In the genomic region with DNA sequence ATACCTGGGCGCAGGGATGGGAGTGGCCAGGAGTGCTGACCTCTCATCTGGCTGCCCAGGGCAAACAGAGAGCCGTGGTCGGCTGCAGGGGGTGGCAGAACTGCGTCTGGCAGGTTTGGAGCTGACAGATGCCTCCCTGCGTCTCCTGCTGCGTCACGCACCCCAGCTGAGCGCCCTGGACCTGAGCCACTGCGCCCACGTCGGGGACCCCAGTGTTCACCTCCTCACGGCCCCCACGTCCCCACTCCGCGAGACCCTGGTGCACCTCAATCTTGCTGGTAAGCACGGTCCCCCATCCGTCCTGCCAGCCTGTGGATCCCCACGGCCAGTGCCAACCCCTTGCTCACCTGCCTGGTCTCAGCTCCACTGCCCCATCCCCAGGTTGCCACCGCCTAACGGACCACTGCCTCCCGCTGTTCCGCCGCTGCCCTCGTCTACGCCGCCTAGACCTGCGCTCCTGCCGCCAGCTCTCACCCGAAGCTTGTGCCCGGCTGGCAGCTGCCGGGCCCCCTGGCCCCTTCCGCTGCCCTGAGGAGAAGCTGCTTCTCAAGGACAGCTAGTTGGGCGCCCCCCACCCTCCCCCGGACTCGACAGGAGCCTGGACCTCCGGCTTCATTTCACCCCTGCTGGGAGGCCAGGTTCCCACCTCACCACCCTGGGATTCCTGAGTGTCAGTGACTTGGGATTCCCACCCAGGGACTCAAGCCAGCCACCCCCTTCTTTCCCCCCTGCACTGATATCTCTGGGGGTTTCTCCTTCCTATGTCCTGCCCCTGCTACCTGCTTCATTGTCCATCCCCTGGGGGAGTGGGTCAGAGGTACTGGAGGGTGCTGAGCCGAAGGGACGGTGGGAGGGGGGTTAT, we compare ENCODE assay signal across 18 cellular contexts. TPM values are rescaled to one million over a fixed set of nuclear protein-coding genes. Genes with fewer than 3 reads are reported as not detected.
DNase-seq lines count a peak whose midpoint lies in the region; ATAC-seq and TF ChIP-seq lines count a peak whose summit lies in the region.
"Had no signal": no experiment of that assay in that cellular context is flagged by ENCODE, and none has a peak within 500 bp of the region (broad histone marks: within the 10 kb centered on the region; RNA-seq: fewer than 3 reads in every experiment).

No MANE protein-coding gene starts in this region.

- WGBS in HUES64, result 78% methylated on average over 37 of the region's 38 CpGs
- 89 to 92% methylated on average over 14 to 15 of the region's 38 CpGs for WGBS in gastroesophageal sphincter (ENCODE audit: low coverage in 1 of 2), 2 donors

- peak overlapping the region; percentile 40; the same call in 1 of the 2 replicates for H3K9ac ChIP-seq in HUES64 (ENCODE audit: low read depth, low read length)

- H3K4me1 Mint-ChIP-seq in CD4-positive, CD25-positive, alpha-beta regulatory T cell, result peaks cover 0 to 32% (median 13%) of the 10 kb centered on the region in 4 donors
- H3K4me1 Mint-ChIP-seq in natural killer cell treated with Interleukin-12 subunit alpha and Interleukin-12 subunit beta and Interleukin-15 and Interleukin-18, amount 100 ng/mL, for 72 hours (ENCODE audit: low read depth in 2 of 2), result peaks cover 17 to 36% of the 10 kb centered on the region in 2 donors

- H3K27ac ChIP-seq in CD4-positive, CD25-positive, alpha-beta regulatory T cell (ENCODE audit: insufficient read depth, low read length, poor library complexity, severe bottlenecking), result no peak overlapping the region
- H3K27ac ChIP-seq in HUES64 (ENCODE audit: low read depth, low read length) (peak overlapping the region; percentile 88), gastroesophageal sphincter (peak overlapping the region in 3 of 4 donors; percentile 90 to 95 (median 94))
- H3K27ac ChIP-seq: foreskin keratinocyte had no signal

- H3K36me3 ChIP-seq in CD4-positive, CD25-positive, alpha-beta regulatory T cell (ENCODE audit: control insufficient read depth, insufficient read depth, low read length), result peaks cover 3% of the 10 kb centered on the region
- H3K36me3 ChIP-seq in HUES64 (ENCODE audit: insufficient read depth, low read length) (peaks cover 35% of the 10 kb centered on the region), gastroesophageal sphincter (peaks cover 0 to 36% of the 10 kb centered on the region in 2 donors)

- peaks cover 8% of the 10 kb centered on the region for H3K36me3 Mint-ChIP-seq in CD4-positive, CD25-positive, alpha-beta regulatory T cell
- H3K36me3 Mint-ChIP-seq in natural killer cell treated with Interleukin-12 subunit alpha and Interleukin-12 subunit beta and Interleukin-15 and Interleukin-18, amount 100 ng/mL, for 72 hours, result peaks cover 5% of the 10 kb centered on the region

- H3K27me3 ChIP-seq in CD4-positive, CD25-positive, alpha-beta regulatory T cell (ENCODE audit: control insufficient read depth, insufficient read depth, low read length), result no peaks in the 10 kb centered on the region
- no peaks in the 10 kb centered on the region for H3K27me3 ChIP-seq in HUES64 (ENCODE audit: insufficient read depth, low read length)
- no peaks in the 10 kb centered on the region for H3K27me3 ChIP-seq in gastroesophageal sphincter
- H3K27me3 ChIP-seq: brain microvascular endothelial cell, foreskin keratinocyte had no signal

- ATAC-seq in CD4-positive, CD25-positive, alpha-beta regulatory T cell (ENCODE audit: low read depth in 2 of 2), result no peak
- ATAC-seq in gastroesophageal sphincter, result no peak
- no peak for ATAC-seq in natural killer cell treated with Interleukin-12 subunit alpha and Interleukin-12 subunit beta and Interleukin-15 and Interleukin-18, amount 100 ng/mL, for 72 hours
- no peak for ATAC-seq in HG03342 (IDR thresholded peaks at IDR 0.05; ENCODE audit: unreplicated experiment)
- ATAC-seq in GM18907 (IDR thresholded peaks at IDR 0.05; ENCODE audit: unreplicated experiment), result no peak
- ATAC-seq in HG03159 (IDR thresholded peaks at IDR 0.05; ENCODE audit: unreplicated experiment), result no peak
- ATAC-seq: foreskin keratinocyte, GM12878 had no signal

- H3K4me3 ChIP-seq in CD4-positive, CD25-positive, alpha-beta regulatory T cell (ENCODE audit: low read depth, low read length), result no peak overlapping the region
- H3K4me3 ChIP-seq in HUES64 (ENCODE audit: low read length) (no peak overlapping the region), gastroesophageal sphincter (no peak overlapping the region)
- H3K4me3 ChIP-seq: GM12878 had no signal

- DNase-seq in CD4-positive, CD25-positive, alpha-beta regulatory T cell, result no peak
- no peak for DNase-seq in natural killer cell treated with Interleukin-12 subunit alpha and Interleukin-12 subunit beta and Interleukin-15 and Interleukin-18, amount 100 ng/mL, for 72 hours (ENCODE audit: low spot score)
- no peak for DNase-seq in T-helper 9 cell
- DNase-seq: activated CD8-positive, alpha-beta memory T cell treated with anti-CD3 and anti-CD28 coated beads, Interleukin-2, amount 50 U/mL, for 4 hours; activated naive CD4-positive, alpha-beta T cell treated with anti-CD3 and anti-CD28 coated beads, Interleukin-2, amount 10 ng/mL, durations not matched to agents 7 days and 5 days; brain microvascular endothelial cell; COR-L47; effector CD8-positive, alpha-beta T cell; foreskin keratinocyte; HCEC 1CT; KG1; NCI-H1105 treated with DMSO at 0.1 percent for 48 hours had no signal

- TF ChIP-seq EP300 in gastroesophageal sphincter (IDR thresholded peaks at IDR 0.05), result no peak

- TF ChIP-seq POLR2A in gastroesophageal sphincter (IDR thresholded peaks at IDR 0.05), result no peak

- no peaks in the 10 kb centered on the region for H3K27me3 Mint-ChIP-seq in CD4-positive, CD25-positive, alpha-beta regulatory T cell
- H3K27me3 Mint-ChIP-seq in natural killer cell treated with Interleukin-12 subunit alpha and Interleukin-12 subunit beta and Interleukin-15 and Interleukin-18, amount 100 ng/mL, for 72 hours, result no peaks in the 10 kb centered on the region
- H3K27me3 Mint-ChIP-seq: activated naive CD4-positive, alpha-beta T cell treated with anti-CD3 and anti-CD28 coated beads, Interleukin-2, amount 10 ng/mL, durations not matched to agents 7 days and 5 days had no signal

- H3K9me3 Mint-ChIP-seq in CD4-positive, CD25-positive, alpha-beta regulatory T cell, result no peaks in the 10 kb centered on the region
- no peaks in the 10 kb centered on the region for H3K9me3 Mint-ChIP-seq in natural killer cell treated with Interleukin-12 subunit alpha and Interleukin-12 subunit beta and Interleukin-15 and Interleukin-18, amount 100 ng/mL, for 72 hours
- H3K9me3 Mint-ChIP-seq: activated naive CD4-positive, alpha-beta T cell treated with anti-CD3 and anti-CD28 coated beads, Interleukin-2, amount 10 ng/mL, durations not matched to agents 7 days and 5 days had no signal

- no peaks in the 10 kb centered on the region for H3K9me3 ChIP-seq in CD4-positive, CD25-positive, alpha-beta regulatory T cell (ENCODE audit: control insufficient read depth in 2 of 2, low read length in 2 of 2)
- no peaks in the 10 kb centered on the region for H3K9me3 ChIP-seq in HUES64 (ENCODE audit: insufficient read depth, low read depth, low read length)
- H3K9me3 ChIP-seq in gastroesophageal sphincter, result no peaks in the 10 kb centered on the region

- TF ChIP-seq CTCF in gastroesophageal sphincter (IDR thresholded peaks at IDR 0.05), result no peak

- H3K4me3 Mint-ChIP-seq in CD4-positive, CD25-positive, alpha-beta regulatory T cell, result peak overlapping the region in 3 of 4 donors; percentile 47 to 86 (median 82)
- H3K4me3 Mint-ChIP-seq in natural killer cell treated with Interleukin-12 subunit alpha and Interleukin-12 subunit beta and Interleukin-15 and Interleukin-18, amount 100 ng/mL, for 72 hours, result peak overlapping the region; percentile 17
- H3K4me3 Mint-ChIP-seq: activated naive CD4-positive, alpha-beta T cell treated with anti-CD3 and anti-CD28 coated beads, Interleukin-2, amount 10 ng/mL, durations not matched to agents 7 days and 5 days had no signal

- peak overlapping the region in 1 of 3 donors; percentile 56 for H3K27ac Mint-ChIP-seq in CD4-positive, CD25-positive, alpha-beta regulatory T cell
- peak overlapping the region in 1 of 2 donors; percentile 72 for H3K27ac Mint-ChIP-seq in natural killer cell treated with Interleukin-12 subunit alpha and Interleukin-12 subunit beta and Interleukin-15 and Interleukin-18, amount 100 ng/mL, for 72 hours
- H3K27ac Mint-ChIP-seq: activated naive CD4-positive, alpha-beta T cell treated with anti-CD3 and anti-CD28 coated beads, Interleukin-2, amount 10 ng/mL, durations not matched to agents 7 days and 5 days had no signal

- peaks cover 32% of the 10 kb centered on the region for H3K4me1 ChIP-seq in CD4-positive, CD25-positive, alpha-beta regulatory T cell (ENCODE audit: control insufficient read depth, insufficient read depth, low read length, poor library complexity, severe bottlenecking)
- H3K4me1 ChIP-seq in HUES64 (ENCODE audit: insufficient read depth, low read length) (peaks cover 20% of the 10 kb centered on the region), gastroesophageal sphincter (peaks cover 0 to 49% (median 25%) of the 10 kb centered on the region in 3 donors)

RNA-seq across cellular contexts. Expression of gene ORAI3, which starts 2.0 kb away (rescaled TPM):
- total RNA-seq in CD4-positive, CD25-positive, alpha-beta regulatory T cell, result 7.7 TPM
- polyA plus RNA-seq in CD4-positive, CD25-positive, alpha-beta regulatory T cell, result 10 to 100 TPM; 30.7 to 34.7 (median 31.7) TPM
- 7.9 TPM for polyA plus RNA-seq in HUES64 (2013, experiment 1 of 2)
- 9.8 TPM for polyA plus RNA-seq in HUES64 (2013, experiment 2 of 2)
- 10 to 100 TPM; 23.7 to 51.5 (median 40.0) TPM for total RNA-seq in gastroesophageal sphincter
- total RNA-seq in natural killer cell treated with Interleukin-12 subunit alpha and Interleukin-12 subunit beta and Interleukin-15 and Interleukin-18, amount 100 ng/mL, for 72 hours, result 10 to 100 TPM in 1 of 2 donors, 1 to 10 TPM in 1; 7.4 to 16.8 TPM

RNA-seq across cellular contexts. Expression of gene SETD1A, which starts 10.7 kb away (rescaled TPM):
- total RNA-seq in CD4-positive, CD25-positive, alpha-beta regulatory T cell, result 35.2 TPM
- polyA plus RNA-seq in CD4-positive, CD25-positive, alpha-beta regulatory T cell, result 1 to 10 TPM in 1 of 4 donors, under 1 TPM in 3; 0.33 to 1.4 (median 0.63) TPM
- polyA plus RNA-seq in HUES64 (2013, experiment 1 of 2), result 22.1 TPM
- 21.0 TPM for polyA plus RNA-seq in HUES64 (2013, experiment 2 of 2)
- total RNA-seq in gastroesophageal sphincter, result 10 to 100 TPM in 2 of 4 donors, 1 to 10 TPM in 2; 5.5 to 12.9 (median 10.1) TPM
- 10 to 100 TPM; 27.5 to 40.0 TPM for total RNA-seq in natural killer cell treated with Interleukin-12 subunit alpha and Interleukin-12 subunit beta and Interleukin-15 and Interleukin-18, amount 100 ng/mL, for 72 hours

RNA-seq across cellular contexts. Expression of gene FBXL19, which starts 23.5 kb away (rescaled TPM):
- total RNA-seq in CD4-positive, CD25-positive, alpha-beta regulatory T cell, result 13.0 TPM
- polyA plus RNA-seq in CD4-positive, CD25-positive, alpha-beta regulatory T cell, result under 1 TPM in 3 of 4 donors, not detected in 1; 0.14 to 0.21 (median 0.17) TPM
- polyA plus RNA-seq in HUES64 (2013, experiment 1 of 2), result 53.0 TPM
- 53.0 TPM for polyA plus RNA-seq in HUES64 (2013, experiment 2 of 2)
- total RNA-seq in gastroesophageal sphincter, result 10 to 100 TPM in 3 of 4 donors, 1 to 10 TPM in 1; 10.0 to 23.5 (median 11.9) TPM
- total RNA-seq in natural killer cell treated with Interleukin-12 subunit alpha and Interleukin-12 subunit beta and Interleukin-15 and Interleukin-18, amount 100 ng/mL, for 72 hours, result 10 to 100 TPM; 22.8 to 42.0 TPM

RNA-seq across cellular contexts. Expression of gene HSD3B7, which starts 38.1 kb away (rescaled TPM):
- not detected for total RNA-seq in CD4-positive, CD25-positive, alpha-beta regulatory T cell
- polyA plus RNA-seq in CD4-positive, CD25-positive, alpha-beta regulatory T cell, result under 1 TPM in 2 of 4 donors, not detected in 2; 0.07 to 0.31 TPM
- 2.0 TPM for polyA plus RNA-seq in HUES64 (2013, experiment 1 of 2)
- 1.5 TPM for polyA plus RNA-seq in HUES64 (2013, experiment 2 of 2)
- total RNA-seq in gastroesophageal sphincter, result 10 to 100 TPM; 10.1 to 26.2 (median 16.0) TPM
- total RNA-seq in natural killer cell treated with Interleukin-12 subunit alpha and Interleukin-12 subunit beta and Interleukin-15 and Interleukin-18, amount 100 ng/mL, for 72 hours, result 1 to 10 TPM; 2.3 to 5.3 TPM

RNA-seq across cellular contexts. Expression of gene CTF1, which starts 50.5 kb away (rescaled TPM):
- 0.30 TPM for total RNA-seq in CD4-positive, CD25-positive, alpha-beta regulatory T cell
- not detected for polyA plus RNA-seq in CD4-positive, CD25-positive, alpha-beta regulatory T cell
- polyA plus RNA-seq in HUES64 (2013, experiment 1 of 2), result 1.0 TPM
- polyA plus RNA-seq in HUES64 (2013, experiment 2 of 2), result 1.6 TPM
- 10 to 100 TPM in 1 of 4 donors, 1 to 10 TPM in 3; 5.1 to 14.6 (median 6.2) TPM for total RNA-seq in gastroesophageal sphincter
- under 1 TPM; 0.17 to 0.36 TPM for total RNA-seq in natural killer cell treated with Interleukin-12 subunit alpha and Interleukin-12 subunit beta and Interleukin-15 and Interleukin-18, amount 100 ng/mL, for 72 hours
